In the genomic region with DNA sequence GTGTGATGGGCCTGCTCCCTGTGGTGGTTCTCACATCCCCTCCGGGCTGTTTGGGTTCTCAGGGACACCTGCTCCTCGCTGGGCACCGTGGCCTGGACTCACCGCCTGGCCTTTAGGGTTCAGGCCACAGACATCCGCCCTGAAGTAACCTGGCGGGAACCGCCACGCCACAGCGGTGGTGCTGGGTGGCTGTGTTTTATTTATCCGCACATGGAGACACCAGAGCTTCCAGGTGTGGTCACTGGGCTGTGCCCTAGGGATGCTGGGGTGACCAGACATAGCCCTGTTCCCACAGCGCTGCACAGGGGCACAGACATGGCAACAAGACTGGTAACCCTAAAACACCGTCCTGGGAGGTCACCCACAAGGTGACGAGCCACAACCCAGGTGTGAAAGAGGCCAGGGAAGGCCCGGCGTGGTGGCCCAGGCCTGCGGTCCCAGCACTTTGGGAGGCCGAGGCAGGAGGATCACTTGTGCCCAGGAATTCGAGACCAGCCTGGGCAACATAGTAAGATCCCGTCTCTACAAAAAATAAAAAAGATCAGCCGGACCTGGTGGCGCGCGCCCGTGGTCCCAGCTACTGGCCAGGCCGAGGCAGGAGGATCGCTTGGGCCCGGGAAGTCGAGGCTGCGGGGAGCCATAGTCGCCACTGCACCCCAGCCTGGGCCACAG, we compare ENCODE assay signal across 8 cellular contexts. TPM values are rescaled to one million over a fixed set of nuclear protein-coding genes. Genes with fewer than 3 reads are reported as not detected.
DNase-seq lines count a peak whose midpoint lies in the region; TF ChIP-seq lines count a peak whose summit lies in the region.

No MANE protein-coding gene starts in this region.

- peak overlapping the region; percentile 31; the same call in 1 of the 2 replicates for H3K9ac ChIP-seq in Karpas-422 (ENCODE audit: low read length)

- POLR2A ChIA-PET in AG04450 (lab: Yijun Ruan, JAX) (interaction anchor here (1.0 kb wide), 2 partner anchors 12 to 70 kb away, joined by 3 to 4 read pairs; a partner anchor contains a TSS), GM10248 (lab: Yijun Ruan, JAX) (interaction anchor here (1.0 kb wide), 1 partner anchor 22 kb away, joined by 3 read pairs; no protein-coding TSS in a partner anchor)

- H3K36me3 Mint-ChIP-seq in nephron (ENCODE audit: low read depth) = peaks cover 7% of the 10 kb centered on the region

- H3K27ac ChIP-seq in AG04450 (ENCODE audit: low read depth, low read length) (no peak overlapping the region), Karpas-422 (ENCODE audit: low read length) (no peak overlapping the region), dorsolateral prefrontal cortex (peak overlapping the region in 53 of 59 donors; percentile 45 to 92 (median 79))

- CTCF ChIA-PET in AG04450 (lab: Charles Lee) = no interaction called here
- CTCF ChIA-PET in GM10248 (lab: Yijun Ruan, JAX) = interaction anchor here (0.7 to 4.3 kb wide), 12 partner anchors 8 to 190 kb away, joined by 3 to 25 read pairs (median 5); a partner anchor contains a TSS

- H3K4me3 ChIP-seq in AG04450 (ENCODE audit: low read depth, low read length) = peak overlapping the region; percentile 61
- H3K4me3 ChIP-seq in Karpas-422 (ENCODE audit: low read length) = peak overlapping the region; percentile 70; the same call in 1 of the 2 replicates
- peak overlapping the region; percentile 29 to 77 (median 68) for H3K4me3 ChIP-seq in dorsolateral prefrontal cortex

- no peak for DNase-seq in AG04450 (ENCODE audit: low read depth, low spot score)
- DNase-seq in Karpas-422 = no peak
- DNase-seq in dorsolateral prefrontal cortex = peak in 3 of 10 donors; percentile 21 to 40 (median 39)
- no peak for DNase-seq in ecto neural progenitor cell (ENCODE audit: low spot score)
- no peak for DNase-seq in GM10248 (ENCODE audit: extremely low spot score)
- no peak for DNase-seq in dermis blood vessel endothelial cell
- no peak for DNase-seq in hippocampal formation (lab: John Stamatoyannopoulos, UW)

- peaks cover 49% of the 10 kb centered on the region for H3K4me1 ChIP-seq in Karpas-422 (ENCODE audit: low read length)

- no peak overlapping the region for H2AFZ ChIP-seq in Karpas-422 (ENCODE audit: low read length)

- peak overlapping the region in 2 of 3 experiments; percentile 48 to 61 for H3K4me3 Mint-ChIP-seq in nephron

- peaks cover 42% of the 10 kb centered on the region for H4K20me1 ChIP-seq in Karpas-422 (ENCODE audit: insufficient read depth, low read depth, low read length)

- H3K27me3 Mint-ChIP-seq in nephron (ENCODE audit: low read depth) = peaks cover 10% of the 10 kb centered on the region

- no peak for TF ChIP-seq CTCF in AG04450 (IDR thresholded peaks at IDR 0.05; ENCODE audit: low read depth, low read length)
- no peak for TF ChIP-seq CTCF in dorsolateral prefrontal cortex (IDR thresholded peaks at IDR 0.05 in 54 of 56, conservative IDR thresholded peaks at IDR 0.05 in 2 of 56; ENCODE audit: low read depth in 1 of 56, partially characterized antibody in 56 of 56)
- no peak for TF ChIP-seq CTCF in nephron (IDR thresholded peaks at IDR 0.05; ENCODE audit: unreplicated experiment in 3 of 3)
- no peak for TF ChIP-seq CTCF in GM10248 (IDR thresholded peaks at IDR 0.05; ENCODE audit: control extremely low read depth, extremely low read depth, low read depth, missing control alignments)

- H3K79me2 ChIP-seq in Karpas-422 (ENCODE audit: low read length) = 0 out of 2 replicates have a peak, but pooled peaks cover 3% of the 10 kb centered on the region

- no peaks in the 10 kb centered on the region; the same call in 1 of the 2 replicates for H3K9me3 ChIP-seq in AG04450 (ENCODE audit: control insufficient read depth, insufficient read depth, low read length)
- no peaks in the 10 kb centered on the region for H3K9me3 ChIP-seq in Karpas-422 (ENCODE audit: low read length)

- H3K4me1 Mint-ChIP-seq in nephron = peaks cover 37% of the 10 kb centered on the region

- H3K9me2 ChIP-seq in Karpas-422 (replicated peaks; ENCODE audit: insufficient read depth, low read length) = no peaks in the 10 kb centered on the region

- intact Hi-C loops in dorsolateral prefrontal cortex (cut with DNase I) = no loop called here

- H3K9me3 Mint-ChIP-seq in nephron = peaks cover 2% of the 10 kb centered on the region

- H3K27ac Mint-ChIP-seq in nephron = no peak overlapping the region

- H3K4me2 ChIP-seq in Karpas-422 (ENCODE audit: low read depth, low read length, poor library complexity, severe bottlenecking) = peak overlapping the region; percentile 79

- H3K36me3 ChIP-seq in Karpas-422 (ENCODE audit: insufficient read depth, low read length) = no peaks in the 10 kb centered on the region

- H3K27me3 ChIP-seq in AG04450 (ENCODE audit: control insufficient read depth, insufficient read depth, low read length) = no peaks in the 10 kb centered on the region
- no peaks in the 10 kb centered on the region for H3K27me3 ChIP-seq in Karpas-422 (ENCODE audit: low read length)
- H3K27me3 ChIP-seq in dorsolateral prefrontal cortex = peaks cover 0 to 4% (median 0%) of the 10 kb centered on the region in 45 donors

RNA-seq across cellular contexts. Expression of a gene that starts 0.6 kb away (rescaled TPM):
- polyA plus RNA-seq in AG04450 (2011; rRNA removed) = 15.8 and 19.4 TPM in 2 replicates
- 1.8 and 4.0 TPM in 2 replicates for polyA minus RNA-seq in AG04450 (2011; rRNA and poly(A)+ RNA removed)
- 11.4 and 21.3 TPM in 2 replicates for total RNA-seq in Karpas-422 (2014; rRNA removed; shearing (Covaris generic); ENCODE audit: low replicate concordance)
- total RNA-seq in dorsolateral prefrontal cortex (10 to 100 TPM in 105 of 120 experiments, 1 to 10 TPM in 15; 5.7 to 22.6 (median 13.2) TPM), dermis blood vessel endothelial cell (5.2 and 10.9 TPM in 2 replicates)

RNA-seq across cellular contexts. Expression of a gene that starts 12.3 kb away (rescaled TPM):
- polyA plus RNA-seq in AG04450 (2011; rRNA removed) = 13.9 and 18.1 TPM in 2 replicates
- polyA minus RNA-seq in AG04450 (2011; rRNA and poly(A)+ RNA removed) = 14.0 and 18.3 TPM in 2 replicates
- 43.1 and 121 TPM in 2 replicates for total RNA-seq in Karpas-422 (2014; rRNA removed; shearing (Covaris generic); ENCODE audit: low replicate concordance)
- total RNA-seq in dorsolateral prefrontal cortex = 100 to 1,000 TPM in 40 of 120 experiments, 10 to 100 TPM in 80; 48.9 to 138 (median 96.6) TPM
- total RNA-seq in dermis blood vessel endothelial cell = 54.4 and 65.5 TPM in 2 replicates

RNA-seq across cellular contexts. Expression of a gene that starts 24.6 kb away (rescaled TPM):
- polyA plus RNA-seq in AG04450 (2011; rRNA removed) = 114 and 131 TPM in 2 replicates
- 45.5 and 48.7 TPM in 2 replicates for polyA minus RNA-seq in AG04450 (2011; rRNA and poly(A)+ RNA removed)
- 128 and 186 TPM in 2 replicates for total RNA-seq in Karpas-422 (2014; rRNA removed; shearing (Covaris generic); ENCODE audit: low replicate concordance)
- total RNA-seq in dorsolateral prefrontal cortex = 100 to 1,000 TPM in 43 of 120 experiments, 10 to 100 TPM in 77; 68.3 to 133 (median 95.2) TPM
- total RNA-seq in dermis blood vessel endothelial cell = 56.0 and 74.9 TPM in 2 replicates

Comparison
In these comparisons a context has a peak if more than half of its experiments do, and no peak if none do; other contexts are left out.
1. H3K27ac ChIP-seq: peak in dorsolateral prefrontal cortex (53 of 59); none in AG04450 (single experiment) and Karpas-422 (single experiment).
2. Peak in every context shown above with its lines, with median percentiles within 50 percentile points of each other: H3K4me3 ChIP-seq.